ENCODE assay signal across 8 cellular contexts in genomic region chr12:76030378-76031080, GRCh38. TPM values are rescaled to one million over a fixed set of nuclear protein-coding genes. Genes with fewer than 3 reads are reported as not detected.
A peak's percentile ranks its signal among the peaks of the same experiment; 100 is the strongest.
DNase-seq lines count a peak whose midpoint lies in the region; ATAC-seq and TF ChIP-seq lines count a peak whose summit lies in the region.

No MANE protein-coding gene starts in this region.

- intact Hi-C loops in Panc1 (cut with micrococcal nuclease; ENCODE audit: unreplicated experiment), result no loop called here
- intact Hi-C loops in head of caudate nucleus (cut with DNase I), result loop anchor here (5.0 to 10.0 kb wide), 2 partner anchors 314 to 503 kb away; partner anchors contain the start of gene BBS10

- BruUV-seq in Panc1 (replicated peaks; lab: Mats Ljungman, UMichigan), result no TSS peak

- peaks cover 5% of the 10 kb centered on the region for H3K4me1 ChIP-seq in HAP-1
- H3K4me1 ChIP-seq in Panc1 (ENCODE audit: control insufficient read depth, insufficient read depth, low read length), result peaks cover 39% of the 10 kb centered on the region
- H3K4me1 ChIP-seq in trophoblast cell (ENCODE audit: control insufficient read depth in 1 of 2, insufficient read depth in 2 of 2, low read length in 2 of 2), result peaks cover 2 to 4% of the 10 kb centered on the region in 2 experiments

- H3K4ac ChIP-seq in trophoblast cell (ENCODE audit: low read depth, low read length), result peak overlapping the region; percentile 44

- H3K79me2 ChIP-seq in trophoblast cell (ENCODE audit: control insufficient read depth, insufficient read depth, low read length, poor library complexity), result peaks cover 13% of the 10 kb centered on the region

- H2AFZ ChIP-seq in trophoblast cell (ENCODE audit: insufficient read depth, low read length, poor library complexity), result peak overlapping the region; percentile 18

- H3K27me3 Mint-ChIP-seq in activated naive CD4-positive, alpha-beta T cell treated with anti-CD3 and anti-CD28 coated beads, Interleukin-2, amount 10 ng/mL, durations not matched to agents 7 days and 5 days, result peaks cover 38% of the 10 kb centered on the region

- ATAC-seq in Panc1 (peak; percentile 14), HG02884 (IDR thresholded peaks at IDR 0.05; ENCODE audit: unreplicated experiment) (no peak)

- H3K36me3 ChIP-seq in HAP-1 (replicated peaks) (no peaks in the 10 kb centered on the region), Panc1 (ENCODE audit: control insufficient read depth, insufficient read depth, low read length) (peaks cover 26% of the 10 kb centered on the region), trophoblast cell (ENCODE audit: control insufficient read depth in 1 of 2, insufficient read depth in 2 of 2, low read length in 2 of 2) (no peaks in the 10 kb centered on the region)

- H3K4me3 ChIP-seq in AG09309 (ENCODE audit: control insufficient read depth, low read depth, low read length) (peak overlapping the region; percentile 97), HAP-1 (peak overlapping the region; percentile 64), Panc1 (ENCODE audit: low read depth in 2 of 2, low read length in 2 of 2) (peak overlapping the region; percentile 79 to 93), trophoblast cell (ENCODE audit: low read depth, low read length) (peak overlapping the region; percentile 82)

- H2AK5ac ChIP-seq in trophoblast cell (ENCODE audit: low read length), result no peak overlapping the region

- POLR2A ChIA-PET in Panc1 (lab: Charles Lee), result interaction anchor here (0.5 to 1.2 kb wide), 6 partner anchors 50 to 523 kb away, joined by 3 to 7 read pairs (median 4); no protein-coding TSS in a partner anchor

- in situ Hi-C loops in HAP-1 (cut with MboI; ENCODE audit: low sequenced_read_pairs) (loop anchor here (5.0 kb wide), 1 partner anchor 518 kb away; the partner anchor contains the start of gene KRR1), Panc1 (cut with HindIII; ENCODE audit: low pct_unique_long_range_greater_than_20kb, low sequenced_read_pairs) (no loop called here)

- peaks cover 2% of the 10 kb centered on the region for H3K36me3 Mint-ChIP-seq in activated naive CD4-positive, alpha-beta T cell treated with anti-CD3 and anti-CD28 coated beads, Interleukin-2, amount 10 ng/mL, durations not matched to agents 7 days and 5 days

- H2BK120ac ChIP-seq in trophoblast cell (ENCODE audit: insufficient read depth, low read length, poor library complexity), result peak overlapping the region; percentile 52

- no peaks in the 10 kb centered on the region for H3K9me3 Mint-ChIP-seq in activated naive CD4-positive, alpha-beta T cell treated with anti-CD3 and anti-CD28 coated beads, Interleukin-2, amount 10 ng/mL, durations not matched to agents 7 days and 5 days

- peak overlapping the region; percentile 72 for H3K9ac ChIP-seq in trophoblast cell (ENCODE audit: low read length)

- peak overlapping the region; percentile 4 for H4K12ac ChIP-seq in trophoblast cell (ENCODE audit: low read depth, low read length)

- peak overlapping the region; percentile 73 for H4K8ac ChIP-seq in trophoblast cell (ENCODE audit: low read depth, low read length)

- peaks cover 27% of the 10 kb centered on the region for H3K4me1 Mint-ChIP-seq in activated naive CD4-positive, alpha-beta T cell treated with anti-CD3 and anti-CD28 coated beads, Interleukin-2, amount 10 ng/mL, durations not matched to agents 7 days and 5 days

- H3K9me3 ChIP-seq in HAP-1, result no peaks in the 10 kb centered on the region
- H3K9me3 ChIP-seq in Panc1 (ENCODE audit: control insufficient read depth, insufficient read depth, low read depth, low read length), result no peaks in the 10 kb centered on the region
- no peaks in the 10 kb centered on the region for H3K9me3 ChIP-seq in trophoblast cell (ENCODE audit: insufficient read depth, low read depth, low read length)

- H2BK12ac ChIP-seq in trophoblast cell (ENCODE audit: low read length), result peak overlapping the region; percentile 63

- peak overlapping the region; percentile 11 for H2BK5ac ChIP-seq in trophoblast cell (ENCODE audit: low read depth, low read length, poor library complexity)

- H3K27ac ChIP-seq in Panc1 (ENCODE audit: low read length) (peak overlapping the region; percentile 100), trophoblast cell (ENCODE audit: low read depth, low read length) (no peak overlapping the region)

- H3K27ac Mint-ChIP-seq in activated naive CD4-positive, alpha-beta T cell treated with anti-CD3 and anti-CD28 coated beads, Interleukin-2, amount 10 ng/mL, durations not matched to agents 7 days and 5 days, result peak overlapping the region; percentile 89

- CTCF ChIA-PET in Panc1 (lab: Charles Lee), result interaction anchor here (0.7 kb wide), 1 partner anchor 238 kb away, joined by 4 read pairs; no protein-coding TSS in a partner anchor
- CTCF ChIA-PET in activated naive CD4-positive, alpha-beta T cell treated with anti-CD3 and anti-CD28 coated beads, Interleukin-2, amount 10 ng/mL, durations not matched to agents 7 days and 5 days (lab: Charles Lee), result interaction anchor here (0.5 to 6.7 kb wide), 17 partner anchors 9 to 523 kb away, joined by 3 to 81 read pairs (median 5); partner anchors contain the start of gene BBS10

- peak overlapping the region; percentile 55 for H3K4me2 ChIP-seq in trophoblast cell (ENCODE audit: low read length)

- DNase-seq in AG09309 (ENCODE audit: low read depth) (no peak), HAP-1 (ENCODE audit: low spot score in 2 of 2) (peak; percentile 35 to 54), Panc1 (ENCODE audit: low read depth, low spot score) (no peak), head of caudate nucleus (peak; percentile 8 to 71 (median 44)), trophoblast cell (peak in 1 of 2 donors; percentile 58), HUDEP-2 (lab: John Stamatoyannopoulos, UW; ENCODE audit: unreplicated experiment in 76 of 76) (no peak)
- DNase-seq in activated naive CD4-positive, alpha-beta T cell treated with anti-CD3 and anti-CD28 coated beads, Interleukin-2, amount 10 ng/mL, durations not matched to agents 7 days and 5 days, result peak; percentile 64

- no peak overlapping the region for H3K23ac ChIP-seq in trophoblast cell (ENCODE audit: low read length)

- H4K91ac ChIP-seq in trophoblast cell (ENCODE audit: low read depth, low read length), result peak overlapping the region; percentile 34

- peaks cover 14% of the 10 kb centered on the region for H3K79me1 ChIP-seq in trophoblast cell (ENCODE audit: low read length)

- H3K18ac ChIP-seq in trophoblast cell (ENCODE audit: low read length), result peak overlapping the region; percentile 56

- TF ChIP-seq CTCF in AG09309 (IDR thresholded peaks at IDR 0.05; ENCODE audit: control insufficient read depth, insufficient read depth, low read depth, low read length, missing control alignments) (no peak), Panc1 (IDR thresholded peaks at IDR 0.05) (no peak)

- H3K27me3 ChIP-seq in HAP-1 (ENCODE audit: low read depth) (no peaks in the 10 kb centered on the region), Panc1 (ENCODE audit: control insufficient read depth, insufficient read depth, low read length) (no peaks in the 10 kb centered on the region), trophoblast cell (ENCODE audit: insufficient read depth, low read length) (no peaks in the 10 kb centered on the region)

- WGBS in trophoblast cell (ENCODE audit: extremely low coverage, insufficient coverage, insufficient read length), result no CpG with 5 or more reads among the region's 40 CpGs

- H3K4me3 Mint-ChIP-seq in activated naive CD4-positive, alpha-beta T cell treated with anti-CD3 and anti-CD28 coated beads, Interleukin-2, amount 10 ng/mL, durations not matched to agents 7 days and 5 days, result peak overlapping the region; percentile 84

- peak overlapping the region; percentile 46 for H3K14ac ChIP-seq in trophoblast cell (ENCODE audit: low read length)

RNA-seq across cellular contexts. Expression of gene PHLDA1, which starts 1.0 kb away (rescaled TPM):
- 159 TPM for total RNA-seq in Panc1 (2021; ENCODE audit: unreplicated experiment)
- 124 TPM for polyA plus RNA-seq in Panc1 (2012; ENCODE audit: insufficient read length)
- 3.8 and 4.5 TPM in 2 replicates for polyA plus RNA-seq in trophoblast cell (2013)

RNA-seq across cellular contexts. Expression of gene NAP1L1, which starts 54.0 kb away (rescaled TPM):
- 620 TPM for total RNA-seq in Panc1 (2021; ENCODE audit: unreplicated experiment)
- polyA plus RNA-seq in Panc1 (2012; ENCODE audit: insufficient read length), result 300 TPM
- 493 and 514 TPM in 2 replicates for polyA plus RNA-seq in trophoblast cell (2013)

Comparison
In these comparisons a context has a peak if more than half of its experiments do, and no peak if none do; other contexts are left out.
1. DNase-seq: peak in HAP-1 (2 of 2), activated naive CD4-positive, alpha-beta T cell treated with anti-CD3 and anti-CD28 coated beads, Interleukin-2, amount 10 ng/mL, durations not matched to agents 7 days and 5 days (single experiment) and head of caudate nucleus (42 of 42); none in AG09309 (single experiment), Panc1 (single experiment) and HUDEP-2 (0 of 76).
2. Peak in every context shown above with its lines, with median percentiles within 50 percentile points of each other: H3K4me3 ChIP-seq.